ENCODE assay signal across 9 cellular contexts in the genomic region with DNA sequence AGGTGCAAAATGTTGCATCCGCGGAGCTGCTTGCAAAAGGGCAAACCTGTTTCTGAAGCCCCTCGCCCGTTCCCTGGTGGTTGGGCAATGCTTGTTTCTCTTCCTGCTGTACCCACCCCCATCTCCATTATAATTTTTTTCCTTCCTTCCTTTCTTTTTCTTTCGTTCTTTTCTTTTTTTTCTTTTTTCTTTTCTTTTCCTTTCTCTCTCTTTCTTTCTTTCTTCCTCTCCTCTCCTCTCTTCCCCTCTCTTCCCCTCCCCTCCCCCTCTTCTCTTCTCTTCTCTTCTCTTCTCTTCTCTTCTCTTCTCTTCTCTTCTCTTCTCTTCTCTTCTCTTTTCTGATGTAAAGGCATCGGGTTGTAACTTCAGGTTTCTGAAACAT.
DNase-seq lines count a peak whose midpoint lies in the region; ATAC-seq and TF ChIP-seq lines count a peak whose summit lies in the region.
"Had no signal": no experiment of that assay in that cellular context is flagged by ENCODE, and none has a peak within 500 bp of the region (broad histone marks: within the 10 kb centered on the region; RNA-seq: fewer than 3 reads in every experiment).

No MANE protein-coding gene starts in this region.

- H3F3A ChIP-seq in SK-N-SH (replicated peaks; ENCODE audit: insufficient read depth) (no peaks in the 10 kb centered on the region), smooth muscle cell (ENCODE audit: low read depth) (no peaks in the 10 kb centered on the region)

- TF ChIP-seq RAD21 in SK-N-SH (IDR thresholded peaks at IDR 0.05; ENCODE audit: low read length) = no peak

- CTCF ChIA-PET in SK-N-SH (lab: Yijun Ruan, JAX) = interaction anchor here (1.1 to 1.3 kb wide), 2 partner anchors 9 to 12 kb away, joined by 3 to 6 read pairs; no protein-coding TSS in a partner anchor

- POLR2A ChIA-PET in SK-N-SH (lab: Yijun Ruan, JAX) = interaction anchor here (0.6 to 2.1 kb wide), 5 partner anchors 9 to 406 kb away, joined by 3 to 7 read pairs (median 3); no protein-coding TSS in a partner anchor

- H3K79me2 ChIP-seq in SK-N-SH (ENCODE audit: insufficient read depth) (no peaks in the 10 kb centered on the region), smooth muscle cell (ENCODE audit: low read depth) (no peaks in the 10 kb centered on the region)

- no peak overlapping the region for H3K9ac ChIP-seq in SK-N-SH
- H3K9ac ChIP-seq in smooth muscle cell (ENCODE audit: low read depth) = no peak overlapping the region

- H3K4me3 ChIP-seq in SK-N-SH (ENCODE audit: low read depth in 2 of 2, low read length in 1 of 2) (peak overlapping the region; percentile 49 to 65), WI38 (ENCODE audit: low read depth, low read length) (peak overlapping the region; percentile 37; the same call in 1 of the 2 replicates), fibroblast of villous mesenchyme (ENCODE audit: low read depth, low read length) (peak overlapping the region; percentile 28), smooth muscle cell (peak overlapping the region; percentile 38)

- H3K27ac ChIP-seq in SK-N-SH (ENCODE audit: low read depth in 2 of 2, low read length in 1 of 2) (peak overlapping the region in 1 of 2 experiments; percentile 47; a peak in 1 of 4 replicates), smooth muscle cell (ENCODE audit: low read depth) (no peak overlapping the region)
- H3K27ac ChIP-seq: 22Rv1 had no signal

- H3K4me1 ChIP-seq in SK-N-SH (ENCODE audit: control insufficient read depth in 1 of 2, insufficient read depth in 2 of 2, low read depth in 1 of 2, low read length in 1 of 2) (no peaks in the 10 kb centered on the region; a peak in 1 of 4 replicates), smooth muscle cell (ENCODE audit: low read depth) (peaks cover 4% of the 10 kb centered on the region)

- peak overlapping the region; percentile 90 for H3K4me2 ChIP-seq in SK-N-SH
- peak overlapping the region; percentile 88 for H3K4me2 ChIP-seq in smooth muscle cell

- no peak for TF ChIP-seq CTCF in SK-N-SH (IDR thresholded peaks at IDR 0.05)
- no peak for TF ChIP-seq CTCF in WI38 (IDR thresholded peaks at IDR 0.05; ENCODE audit: low read depth, low read length)
- TF ChIP-seq CTCF in fibroblast of villous mesenchyme (IDR thresholded peaks at IDR 0.05; ENCODE audit: insufficient read depth, low read depth, low read length) = no peak
- TF ChIP-seq CTCF in smooth muscle cell (IDR thresholded peaks at IDR 0.05; ENCODE audit: borderline replicate concordance, insufficient read depth, poor library complexity, severe bottlenecking) = no peak

- H2AFZ ChIP-seq in SK-N-SH (ENCODE audit: low read depth) = peak overlapping the region; percentile 92
- peak overlapping the region; percentile 70 for H2AFZ ChIP-seq in smooth muscle cell (ENCODE audit: low read depth)

- 7% methylated on average over 6 of the region's 6 CpGs for WGBS in SK-N-SH (ENCODE audit: low lambda C conversion rate)
- WGBS in smooth muscle cell (ENCODE audit: low lambda C conversion rate) = 22% methylated on average over 6 of the region's 6 CpGs

- no peaks in the 10 kb centered on the region for H3K9me2 ChIP-seq in SK-N-SH

- no peak for TF ChIP-seq EP300 in SK-N-SH (IDR thresholded peaks at IDR 0.05; ENCODE audit: borderline replicate concordance in 1 of 2, low read depth in 1 of 2, low read length in 1 of 2)

- ATAC-seq in SK-N-SH treated with all-trans-retinoic acid at 6 μM for 48 hours (no peak), HG02798 (IDR thresholded peaks at IDR 0.05; ENCODE audit: poor library complexity, unreplicated experiment) (no peak), HG03108 (IDR thresholded peaks at IDR 0.05; ENCODE audit: unreplicated experiment) (no peak)

- H4K20me1 ChIP-seq in SK-N-SH (ENCODE audit: insufficient read depth) (no peaks in the 10 kb centered on the region), smooth muscle cell (ENCODE audit: low read depth) (no peaks in the 10 kb centered on the region)

- H3K36me3 ChIP-seq in SK-N-SH (replicated peaks in 1 of 2; ENCODE audit: control insufficient read depth in 1 of 2, insufficient read depth in 2 of 2, low read length in 1 of 2) = no peaks in the 10 kb centered on the region
- no peaks in the 10 kb centered on the region for H3K36me3 ChIP-seq in smooth muscle cell (ENCODE audit: low read depth)

- DNase-seq in SK-N-SH (no peak), fibroblast of villous mesenchyme (ENCODE audit: low read depth) (no peak), smooth muscle cell (lab: John Stamatoyannopoulos, UW; ENCODE audit: unreplicated experiment) (no peak)
- DNase-seq in stimulated activated CD4-positive, alpha-beta T cell treated with anti-CD3 and anti-CD28 coated beads, Interleukin-4, amount 100 ng/mL, for 1 hour = no peak

- H3K9me3 ChIP-seq in SK-N-SH = no peaks in the 10 kb centered on the region
- H3K9me3 ChIP-seq in smooth muscle cell (replicated peaks; ENCODE audit: low read depth) = no peaks in the 10 kb centered on the region

- H3K27me3 ChIP-seq in SK-N-SH (ENCODE audit: insufficient read depth) (peaks cover 6% of the 10 kb centered on the region; the same call in 1 of the 2 replicates), smooth muscle cell (ENCODE audit: low read depth) (peaks cover 34% of the 10 kb centered on the region)

TF ChIP-seq in SK-N-SH, 30 proteins besides CTCF, POLR2A, EP300 and RAD21 (continues in another document):
- TF ChIP-seq JUND (IDR thresholded peaks at IDR 0.05) = no peak
- TF ChIP-seq, protein P1, sequence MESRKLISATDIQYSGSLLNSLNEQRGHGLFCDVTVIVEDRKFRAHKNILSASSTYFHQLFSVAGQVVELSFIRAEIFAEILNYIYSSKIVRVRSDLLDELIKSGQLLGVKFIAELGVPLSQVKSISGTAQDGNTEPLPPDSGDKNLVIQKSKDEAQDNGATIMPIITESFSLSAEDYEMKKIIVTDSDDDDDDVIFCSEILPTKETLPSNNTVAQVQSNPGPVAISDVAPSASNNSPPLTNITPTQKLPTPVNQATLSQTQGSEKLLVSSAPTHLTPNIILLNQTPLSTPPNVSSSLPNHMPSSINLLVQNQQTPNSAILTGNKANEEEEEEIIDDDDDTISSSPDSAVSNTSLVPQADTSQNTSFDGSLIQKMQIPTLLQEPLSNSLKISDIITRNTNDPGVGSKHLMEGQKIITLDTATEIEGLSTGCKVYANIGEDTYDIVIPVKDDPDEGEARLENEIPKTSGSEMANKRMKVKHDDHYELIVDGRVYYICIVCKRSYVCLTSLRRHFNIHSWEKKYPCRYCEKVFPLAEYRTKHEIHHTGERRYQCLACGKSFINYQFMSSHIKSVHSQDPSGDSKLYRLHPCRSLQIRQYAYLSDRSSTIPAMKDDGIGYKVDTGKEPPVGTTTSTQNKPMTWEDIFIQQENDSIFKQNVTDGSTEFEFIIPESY (IDR thresholded peaks at IDR 0.05; ENCODE audit: borderline replicate concordance, low read depth) = no peak
- TF ChIP-seq, protein P2, sequence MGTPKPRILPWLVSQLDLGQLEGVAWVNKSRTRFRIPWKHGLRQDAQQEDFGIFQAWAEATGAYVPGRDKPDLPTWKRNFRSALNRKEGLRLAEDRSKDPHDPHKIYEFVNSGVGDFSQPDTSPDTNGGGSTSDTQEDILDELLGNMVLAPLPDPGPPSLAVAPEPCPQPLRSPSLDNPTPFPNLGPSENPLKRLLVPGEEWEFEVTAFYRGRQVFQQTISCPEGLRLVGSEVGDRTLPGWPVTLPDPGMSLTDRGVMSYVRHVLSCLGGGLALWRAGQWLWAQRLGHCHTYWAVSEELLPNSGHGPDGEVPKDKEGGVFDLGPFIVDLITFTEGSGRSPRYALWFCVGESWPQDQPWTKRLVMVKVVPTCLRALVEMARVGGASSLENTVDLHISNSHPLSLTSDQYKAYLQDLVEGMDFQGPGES (IDR thresholded peaks at IDR 0.05; ENCODE audit: low read depth, low read length) = no peak
- TF ChIP-seq RXRA (IDR thresholded peaks at IDR 0.05; ENCODE audit: borderline replicate concordance, low read depth) = no peak
- no peak for TF ChIP-seq YY1 (IDR thresholded peaks at IDR 0.05; ENCODE audit: low read depth)
- no peak for TF ChIP-seq SMC3 (IDR thresholded peaks at IDR 0.05; ENCODE audit: low read depth, low read length)
- TF ChIP-seq RFX5 (IDR thresholded peaks at IDR 0.05; ENCODE audit: low read length) = no peak

TF ChIP-seq in SK-N-SH treated with all-trans-retinoic acid at 6 μM for 48 hours, 23 proteins besides CTCF, POLR2A, EP300 and RAD21:
- TF ChIP-seq, protein P3, sequence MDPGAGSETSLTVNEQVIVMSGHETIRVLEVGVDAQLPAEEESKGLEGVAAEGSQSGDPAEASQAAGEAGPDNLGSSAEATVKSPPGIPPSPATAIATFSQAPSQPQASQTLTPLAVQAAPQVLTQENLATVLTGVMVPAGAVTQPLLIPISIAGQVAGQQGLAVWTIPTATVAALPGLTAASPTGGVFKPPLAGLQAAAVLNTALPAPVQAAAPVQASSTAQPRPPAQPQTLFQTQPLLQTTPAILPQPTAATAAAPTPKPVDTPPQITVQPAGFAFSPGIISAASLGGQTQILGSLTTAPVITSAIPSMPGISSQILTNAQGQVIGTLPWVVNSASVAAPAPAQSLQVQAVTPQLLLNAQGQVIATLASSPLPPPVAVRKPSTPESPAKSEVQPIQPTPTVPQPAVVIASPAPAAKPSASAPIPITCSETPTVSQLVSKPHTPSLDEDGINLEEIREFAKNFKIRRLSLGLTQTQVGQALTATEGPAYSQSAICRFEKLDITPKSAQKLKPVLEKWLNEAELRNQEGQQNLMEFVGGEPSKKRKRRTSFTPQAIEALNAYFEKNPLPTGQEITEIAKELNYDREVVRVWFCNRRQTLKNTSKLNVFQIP (CRISPR knock-in tag; IDR thresholded peaks at IDR 0.05; ENCODE audit: borderline replicate concordance, low read depth) = no peak
- no peak for TF ChIP-seq ESRRG (CRISPR knock-in tag; IDR thresholded peaks at IDR 0.05)
- TF ChIP-seq, protein P4, sequence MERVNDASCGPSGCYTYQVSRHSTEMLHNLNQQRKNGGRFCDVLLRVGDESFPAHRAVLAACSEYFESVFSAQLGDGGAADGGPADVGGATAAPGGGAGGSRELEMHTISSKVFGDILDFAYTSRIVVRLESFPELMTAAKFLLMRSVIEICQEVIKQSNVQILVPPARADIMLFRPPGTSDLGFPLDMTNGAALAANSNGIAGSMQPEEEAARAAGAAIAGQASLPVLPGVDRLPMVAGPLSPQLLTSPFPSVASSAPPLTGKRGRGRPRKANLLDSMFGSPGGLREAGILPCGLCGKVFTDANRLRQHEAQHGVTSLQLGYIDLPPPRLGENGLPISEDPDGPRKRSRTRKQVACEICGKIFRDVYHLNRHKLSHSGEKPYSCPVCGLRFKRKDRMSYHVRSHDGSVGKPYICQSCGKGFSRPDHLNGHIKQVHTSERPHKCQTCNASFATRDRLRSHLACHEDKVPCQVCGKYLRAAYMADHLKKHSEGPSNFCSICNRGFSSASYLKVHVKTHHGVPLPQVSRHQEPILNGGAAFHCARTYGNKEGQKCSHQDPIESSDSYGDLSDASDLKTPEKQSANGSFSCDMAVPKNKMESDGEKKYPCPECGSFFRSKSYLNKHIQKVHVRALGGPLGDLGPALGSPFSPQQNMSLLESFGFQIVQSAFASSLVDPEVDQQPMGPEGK (CRISPR knock-in tag; IDR thresholded peaks at IDR 0.05; ENCODE audit: borderline replicate concordance) = no peak
TF ChIP-seq in SK-N-SH treated with all-trans-retinoic acid at 6 μM for 48 hours: peak in this region for 0.
